ENCODE assay signal across 2 cellular contexts in the genomic region with DNA sequence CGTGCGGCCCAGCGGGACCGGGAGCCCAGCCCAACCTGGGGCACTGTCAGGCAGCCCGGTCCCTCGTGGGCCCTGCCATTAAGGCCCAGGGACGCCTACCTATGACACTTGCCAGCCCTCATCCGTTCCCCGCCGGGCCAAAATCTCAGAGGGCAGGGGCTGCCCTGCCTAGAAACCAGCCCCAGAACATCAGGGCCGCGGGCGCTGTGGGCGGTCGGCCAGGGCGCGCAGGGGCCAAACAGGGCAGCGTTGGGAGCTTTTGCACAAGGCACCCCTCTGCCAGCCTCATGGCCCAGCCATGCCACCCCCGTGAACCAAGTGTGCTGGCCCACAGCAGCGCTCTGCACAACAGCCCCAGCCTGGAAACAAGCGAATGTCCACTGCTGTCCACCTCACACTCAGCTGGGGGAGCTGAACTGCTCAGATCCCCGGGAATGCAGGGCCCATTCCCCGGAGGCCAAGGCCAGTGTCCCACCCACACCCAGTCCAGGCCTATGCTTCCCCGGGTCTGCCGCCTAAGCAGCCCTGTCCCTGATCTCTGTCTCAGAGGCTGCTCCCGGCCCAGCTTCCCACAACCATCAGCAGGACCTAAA.
A peak's percentile ranks its signal among the peaks of the same experiment; 100 is the strongest.
TF ChIP-seq lines count a peak whose summit lies in the region.

No MANE protein-coding gene starts in this region.

TF ChIP-seq in GM23338, 12 proteins besides CTCF, POLR2A, EP300 and RAD21 (continues in another document):
- TF ChIP-seq, protein P1, sequence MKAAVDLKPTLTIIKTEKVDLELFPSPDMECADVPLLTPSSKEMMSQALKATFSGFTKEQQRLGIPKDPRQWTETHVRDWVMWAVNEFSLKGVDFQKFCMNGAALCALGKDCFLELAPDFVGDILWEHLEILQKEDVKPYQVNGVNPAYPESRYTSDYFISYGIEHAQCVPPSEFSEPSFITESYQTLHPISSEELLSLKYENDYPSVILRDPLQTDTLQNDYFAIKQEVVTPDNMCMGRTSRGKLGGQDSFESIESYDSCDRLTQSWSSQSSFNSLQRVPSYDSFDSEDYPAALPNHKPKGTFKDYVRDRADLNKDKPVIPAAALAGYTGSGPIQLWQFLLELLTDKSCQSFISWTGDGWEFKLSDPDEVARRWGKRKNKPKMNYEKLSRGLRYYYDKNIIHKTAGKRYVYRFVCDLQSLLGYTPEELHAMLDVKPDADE (IDR thresholded peaks at IDR 0.05), result no peak
- TF ChIP-seq ZNF331 (CRISPR knock-in tag; IDR thresholded peaks at IDR 0.05; ENCODE audit: low read depth), result no peak
- TF ChIP-seq, protein P2, sequence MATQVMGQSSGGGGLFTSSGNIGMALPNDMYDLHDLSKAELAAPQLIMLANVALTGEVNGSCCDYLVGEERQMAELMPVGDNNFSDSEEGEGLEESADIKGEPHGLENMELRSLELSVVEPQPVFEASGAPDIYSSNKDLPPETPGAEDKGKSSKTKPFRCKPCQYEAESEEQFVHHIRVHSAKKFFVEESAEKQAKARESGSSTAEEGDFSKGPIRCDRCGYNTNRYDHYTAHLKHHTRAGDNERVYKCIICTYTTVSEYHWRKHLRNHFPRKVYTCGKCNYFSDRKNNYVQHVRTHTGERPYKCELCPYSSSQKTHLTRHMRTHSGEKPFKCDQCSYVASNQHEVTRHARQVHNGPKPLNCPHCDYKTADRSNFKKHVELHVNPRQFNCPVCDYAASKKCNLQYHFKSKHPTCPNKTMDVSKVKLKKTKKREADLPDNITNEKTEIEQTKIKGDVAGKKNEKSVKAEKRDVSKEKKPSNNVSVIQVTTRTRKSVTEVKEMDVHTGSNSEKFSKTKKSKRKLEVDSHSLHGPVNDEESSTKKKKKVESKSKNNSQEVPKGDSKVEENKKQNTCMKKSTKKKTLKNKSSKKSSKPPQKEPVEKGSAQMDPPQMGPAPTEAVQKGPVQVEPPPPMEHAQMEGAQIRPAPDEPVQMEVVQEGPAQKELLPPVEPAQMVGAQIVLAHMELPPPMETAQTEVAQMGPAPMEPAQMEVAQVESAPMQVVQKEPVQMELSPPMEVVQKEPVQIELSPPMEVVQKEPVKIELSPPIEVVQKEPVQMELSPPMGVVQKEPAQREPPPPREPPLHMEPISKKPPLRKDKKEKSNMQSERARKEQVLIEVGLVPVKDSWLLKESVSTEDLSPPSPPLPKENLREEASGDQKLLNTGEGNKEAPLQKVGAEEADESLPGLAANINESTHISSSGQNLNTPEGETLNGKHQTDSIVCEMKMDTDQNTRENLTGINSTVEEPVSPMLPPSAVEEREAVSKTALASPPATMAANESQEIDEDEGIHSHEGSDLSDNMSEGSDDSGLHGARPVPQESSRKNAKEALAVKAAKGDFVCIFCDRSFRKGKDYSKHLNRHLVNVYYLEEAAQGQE (IDR thresholded peaks at IDR 0.05; ENCODE audit: unreplicated experiment), result no peak
- no peak for TF ChIP-seq JUNB (IDR thresholded peaks at IDR 0.05; ENCODE audit: unreplicated experiment)
- TF ChIP-seq STAT1 (IDR thresholded peaks at IDR 0.05; ENCODE audit: unreplicated experiment), result no peak
- no peak for TF ChIP-seq ZNF114 (CRISPR knock-in tag; IDR thresholded peaks at IDR 0.05)
- no peak for TF ChIP-seq NANOG (IDR thresholded peaks at IDR 0.05; ENCODE audit: borderline replicate concordance)
- TF ChIP-seq EZH2 (IDR thresholded peaks at IDR 0.05; ENCODE audit: low read depth, unreplicated experiment), result no peak
- TF ChIP-seq, protein P3, sequence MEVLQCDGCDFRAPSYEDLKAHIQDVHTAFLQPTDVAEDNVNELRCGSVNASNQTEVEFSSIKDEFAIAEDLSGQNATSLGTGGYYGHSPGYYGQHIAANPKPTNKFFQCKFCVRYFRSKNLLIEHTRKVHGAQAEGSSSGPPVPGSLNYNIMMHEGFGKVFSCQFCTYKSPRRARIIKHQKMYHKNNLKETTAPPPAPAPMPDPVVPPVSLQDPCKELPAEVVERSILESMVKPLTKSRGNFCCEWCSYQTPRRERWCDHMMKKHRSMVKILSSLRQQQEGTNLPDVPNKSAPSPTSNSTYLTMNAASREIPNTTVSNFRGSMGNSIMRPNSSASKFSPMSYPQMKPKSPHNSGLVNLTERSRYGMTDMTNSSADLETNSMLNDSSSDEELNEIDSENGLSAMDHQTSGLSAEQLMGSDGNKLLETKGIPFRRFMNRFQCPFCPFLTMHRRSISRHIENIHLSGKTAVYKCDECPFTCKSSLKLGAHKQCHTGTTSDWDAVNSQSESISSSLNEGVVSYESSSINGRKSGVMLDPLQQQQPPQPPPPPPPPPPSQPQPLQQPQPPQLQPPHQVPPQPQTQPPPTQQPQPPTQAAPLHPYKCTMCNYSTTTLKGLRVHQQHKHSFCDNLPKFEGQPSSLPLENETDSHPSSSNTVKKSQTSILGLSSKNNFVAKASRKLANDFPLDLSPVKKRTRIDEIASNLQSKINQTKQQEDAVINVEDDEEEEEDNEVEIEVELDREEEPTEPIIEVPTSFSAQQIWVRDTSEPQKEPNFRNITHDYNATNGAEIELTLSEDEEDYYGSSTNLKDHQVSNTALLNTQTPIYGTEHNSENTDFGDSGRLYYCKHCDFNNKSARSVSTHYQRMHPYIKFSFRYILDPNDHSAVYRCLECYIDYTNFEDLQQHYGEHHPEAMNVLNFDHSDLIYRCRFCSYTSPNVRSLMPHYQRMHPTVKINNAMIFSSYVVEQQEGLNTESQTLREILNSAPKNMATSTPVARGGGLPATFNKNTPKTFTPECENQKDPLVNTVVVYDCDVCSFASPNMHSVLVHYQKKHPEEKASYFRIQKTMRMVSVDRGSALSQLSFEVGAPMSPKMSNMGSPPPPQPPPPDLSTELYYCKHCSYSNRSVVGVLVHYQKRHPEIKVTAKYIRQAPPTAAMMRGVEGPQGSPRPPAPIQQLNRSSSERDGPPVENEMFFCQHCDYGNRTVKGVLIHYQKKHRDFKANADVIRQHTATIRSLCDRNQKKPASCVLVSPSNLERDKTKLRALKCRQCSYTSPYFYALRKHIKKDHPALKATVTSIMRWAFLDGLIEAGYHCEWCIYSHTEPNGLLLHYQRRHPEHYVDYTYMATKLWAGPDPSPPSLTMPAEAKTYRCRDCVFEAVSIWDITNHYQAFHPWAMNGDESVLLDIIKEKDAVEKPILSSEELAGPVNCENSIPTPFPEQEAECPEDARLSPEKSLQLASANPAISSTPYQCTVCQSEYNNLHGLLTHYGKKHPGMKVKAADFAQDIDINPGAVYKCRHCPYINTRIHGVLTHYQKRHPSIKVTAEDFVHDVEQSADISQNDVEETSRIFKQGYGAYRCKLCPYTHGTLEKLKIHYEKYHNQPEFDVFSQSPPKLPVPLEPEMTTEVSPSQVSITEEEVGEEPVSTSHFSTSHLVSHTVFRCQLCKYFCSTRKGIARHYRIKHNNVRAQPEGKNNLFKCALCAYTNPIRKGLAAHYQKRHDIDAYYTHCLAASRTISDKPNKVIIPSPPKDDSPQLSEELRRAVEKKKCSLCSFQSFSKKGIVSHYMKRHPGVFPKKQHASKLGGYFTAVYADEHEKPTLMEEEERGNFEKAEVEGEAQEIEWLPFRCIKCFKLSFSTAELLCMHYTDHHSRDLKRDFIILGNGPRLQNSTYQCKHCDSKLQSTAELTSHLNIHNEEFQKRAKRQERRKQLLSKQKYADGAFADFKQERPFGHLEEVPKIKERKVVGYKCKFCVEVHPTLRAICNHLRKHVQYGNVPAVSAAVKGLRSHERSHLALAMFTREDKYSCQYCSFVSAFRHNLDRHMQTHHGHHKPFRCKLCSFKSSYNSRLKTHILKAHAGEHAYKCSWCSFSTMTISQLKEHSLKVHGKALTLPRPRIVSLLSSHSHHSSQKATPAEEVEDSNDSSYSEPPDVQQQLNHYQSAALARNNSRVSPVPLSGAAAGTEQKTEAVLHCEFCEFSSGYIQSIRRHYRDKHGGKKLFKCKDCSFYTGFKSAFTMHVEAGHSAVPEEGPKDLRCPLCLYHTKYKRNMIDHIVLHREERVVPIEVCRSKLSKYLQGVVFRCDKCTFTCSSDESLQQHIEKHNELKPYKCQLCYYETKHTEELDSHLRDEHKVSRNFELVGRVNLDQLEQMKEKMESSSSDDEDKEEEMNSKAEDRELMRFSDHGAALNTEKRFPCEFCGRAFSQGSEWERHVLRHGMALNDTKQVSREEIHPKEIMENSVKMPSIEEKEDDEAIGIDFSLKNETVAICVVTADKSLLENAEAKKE (CRISPR knock-in tag; IDR thresholded peaks at IDR 0.05), result no peak

TF ChIP-seq in K562, 482 proteins besides CTCF, POLR2A, EP300 and RAD21:
- TF ChIP-seq CBFB (CRISPR knock-in tag; IDR thresholded peaks at IDR 0.05) (0 out of 2 replicates have a peak, but pooled peaks have one; percentile 3), PHTF2 (CRISPR knock-in tag; IDR thresholded peaks at IDR 0.05) (no peak)
TF ChIP-seq in K562: peak in this region for 1.
